Comparison of ENCODE assay signal across 10 cellular contexts in the genomic region with DNA sequence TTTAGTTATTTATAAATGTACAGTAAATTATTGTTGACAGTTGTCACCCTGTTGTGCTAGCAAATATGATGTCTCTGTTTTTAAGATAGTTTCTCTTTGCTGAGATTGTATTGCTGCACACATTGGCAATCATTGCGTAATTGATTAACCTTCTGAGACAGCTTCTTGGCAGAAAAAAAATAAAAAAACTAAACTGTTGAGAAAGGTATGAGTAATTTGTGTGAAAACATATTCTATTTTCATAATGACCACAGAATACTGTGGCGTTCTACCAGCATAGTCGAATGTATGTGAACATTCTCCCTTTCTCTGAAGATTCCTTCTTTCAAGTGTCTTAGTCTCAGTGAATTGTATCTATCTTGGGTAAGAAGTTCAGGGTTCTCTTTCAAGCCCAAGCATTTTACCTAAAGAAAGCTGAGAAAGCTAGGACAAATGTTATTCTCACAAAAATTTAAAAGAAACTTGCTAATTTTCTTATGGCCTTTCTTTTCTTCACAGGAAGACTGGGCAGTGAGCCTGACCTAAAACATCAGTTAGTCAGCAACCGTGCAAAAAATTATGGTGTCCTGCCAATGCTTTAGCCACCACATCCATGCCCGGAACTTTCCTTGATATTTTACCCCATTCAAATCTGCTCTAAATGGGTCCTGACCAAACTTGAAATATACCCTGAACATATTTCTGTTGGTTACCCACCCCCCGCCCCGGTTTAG.
A peak's percentile ranks its signal among the peaks of the same experiment; 100 is the strongest.
DNase-seq lines count a peak whose midpoint lies in the region; ATAC-seq and TF ChIP-seq lines count a peak whose summit lies in the region.
"Had no signal": no experiment of that assay in that cellular context is flagged by ENCODE, and none has a peak within 500 bp of the region (broad histone marks: within the 10 kb centered on the region; RNA-seq: fewer than 3 reads in every experiment).

No MANE protein-coding gene starts in this region.

- no peaks in the 10 kb centered on the region for H3K27me3 ChIP-seq in breast epithelium
- no peaks in the 10 kb centered on the region for H3K27me3 ChIP-seq in psoas muscle (ENCODE audit: insufficient read depth in 3 of 3, low read length in 2 of 3)
- no peaks in the 10 kb centered on the region for H3K27me3 ChIP-seq in effector memory CD4-positive, alpha-beta T cell (replicated peaks; ENCODE audit: control insufficient read depth, insufficient read depth, low read length, poor library complexity, severe bottlenecking)

- H3K4me3 ChIP-seq in breast epithelium (no peak overlapping the region), psoas muscle (no peak overlapping the region)
- H3K4me3 ChIP-seq in effector memory CD4-positive, alpha-beta T cell (ENCODE audit: insufficient read depth, low read depth, low read length, poor library complexity, severe bottlenecking): no peak overlapping the region

- no peak for DNase-seq in breast epithelium (ENCODE audit: low spot score in 2 of 2)
- DNase-seq in psoas muscle: no peak
- DNase-seq in activated CD8-positive, alpha-beta memory T cell treated with anti-CD3 and anti-CD28 coated beads, Interleukin-2, amount 50 U/mL, for 4 hours: no peak
- no peak for DNase-seq in NCI-H345 treated with DMSO at 0.1 percent for 48 hours (lab: John Stamatoyannopoulos, UW; ENCODE audit: unreplicated experiment)
- no peak for DNase-seq in effector memory CD4-positive, alpha-beta T cell
- DNase-seq in NAMALWA (ENCODE audit: low spot score): no peak
- DNase-seq: naive B cell, substantia nigra had no signal

- no peaks in the 10 kb centered on the region for H3K36me3 ChIP-seq in breast epithelium
- H3K36me3 ChIP-seq in psoas muscle (ENCODE audit: insufficient read depth in 1 of 2, low read depth in 1 of 2): no peaks in the 10 kb centered on the region
- H3K36me3 ChIP-seq in effector memory CD4-positive, alpha-beta T cell (ENCODE audit: control insufficient read depth, insufficient read depth, low read length): no peaks in the 10 kb centered on the region

- ATAC-seq in GM18519 (IDR thresholded peaks at IDR 0.05; ENCODE audit: low FRiP score, unreplicated experiment): peak; percentile 72
- peak; percentile 55 for ATAC-seq in HG03469 (IDR thresholded peaks at IDR 0.05; ENCODE audit: unreplicated experiment)
- ATAC-seq in psoas muscle: peak in 3 of 4 donors; percentile 30 to 76 (median 60)

- TF ChIP-seq POLR2A in breast epithelium (IDR thresholded peaks at IDR 0.05): no peak

- H3K27ac ChIP-seq in breast epithelium (peak overlapping the region; percentile 39 to 40), psoas muscle (peak overlapping the region; percentile 51)
- no peak overlapping the region for H3K27ac ChIP-seq in effector memory CD4-positive, alpha-beta T cell (ENCODE audit: insufficient read depth, low read length, poor library complexity, severe bottlenecking)

- WGBS in psoas muscle, 3 donors: 51 to 64% (median 55%) methylated on average over 7 of the region's 7 CpGs

- H3K4me1 ChIP-seq in breast epithelium (no peaks in the 10 kb centered on the region), psoas muscle (peaks cover 10% of the 10 kb centered on the region)
- no peaks in the 10 kb centered on the region for H3K4me1 ChIP-seq in effector memory CD4-positive, alpha-beta T cell (ENCODE audit: control insufficient read depth, insufficient read depth, low read length, poor library complexity, severe bottlenecking)

- H3K9me3 ChIP-seq in breast epithelium: no peaks in the 10 kb centered on the region
- no peaks in the 10 kb centered on the region for H3K9me3 ChIP-seq in psoas muscle
- H3K9me3 ChIP-seq in effector memory CD4-positive, alpha-beta T cell (ENCODE audit: control insufficient read depth, low read length): no peaks in the 10 kb centered on the region

- intact Hi-C loops in breast epithelium (cut with DNase I; ENCODE audit: low total_unique reads): no loop called here
- intact Hi-C loops in psoas muscle (cut with DNase I): no loop called here

- TF ChIP-seq CTCF in breast epithelium (IDR thresholded peaks at IDR 0.05) (no peak), psoas muscle (IDR thresholded peaks at IDR 0.05) (no peak)
